In the genomic region with DNA sequence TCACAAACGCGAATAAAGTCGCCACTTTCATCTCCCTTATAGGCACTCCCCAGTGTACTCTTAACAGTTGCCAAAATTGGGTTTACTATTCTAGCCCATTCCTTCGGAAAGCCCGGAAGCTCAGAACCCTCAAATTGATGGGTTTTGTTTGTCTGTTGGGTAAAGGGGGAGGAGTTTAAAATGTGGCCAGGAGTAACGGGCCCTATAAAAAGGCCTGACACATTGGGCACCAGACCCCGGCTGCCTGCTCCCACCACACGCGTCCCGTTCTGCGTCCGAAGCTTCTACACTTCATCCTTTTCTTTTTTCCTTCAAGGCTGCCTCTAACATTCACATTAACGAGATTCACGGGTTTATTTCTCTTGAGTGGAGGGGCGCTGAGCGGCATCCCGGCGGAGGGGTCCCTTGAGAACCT, we compare ENCODE assay signal across 1 cellular context.
TF ChIP-seq lines count a peak whose summit lies in the region.

No MANE protein-coding gene starts in this region.

TF ChIP-seq in HEK293, 187 proteins besides CTCF, POLR2A, EP300 and RAD21 (continued from another document):
- TF ChIP-seq, protein P1, sequence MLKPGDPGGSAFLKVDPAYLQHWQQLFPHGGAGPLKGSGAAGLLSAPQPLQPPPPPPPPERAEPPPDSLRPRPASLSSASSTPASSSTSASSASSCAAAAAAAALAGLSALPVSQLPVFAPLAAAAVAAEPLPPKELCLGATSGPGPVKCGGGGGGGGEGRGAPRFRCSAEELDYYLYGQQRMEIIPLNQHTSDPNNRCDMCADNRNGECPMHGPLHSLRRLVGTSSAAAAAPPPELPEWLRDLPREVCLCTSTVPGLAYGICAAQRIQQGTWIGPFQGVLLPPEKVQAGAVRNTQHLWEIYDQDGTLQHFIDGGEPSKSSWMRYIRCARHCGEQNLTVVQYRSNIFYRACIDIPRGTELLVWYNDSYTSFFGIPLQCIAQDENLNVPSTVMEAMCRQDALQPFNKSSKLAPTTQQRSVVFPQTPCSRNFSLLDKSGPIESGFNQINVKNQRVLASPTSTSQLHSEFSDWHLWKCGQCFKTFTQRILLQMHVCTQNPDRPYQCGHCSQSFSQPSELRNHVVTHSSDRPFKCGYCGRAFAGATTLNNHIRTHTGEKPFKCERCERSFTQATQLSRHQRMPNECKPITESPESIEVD (tag by site-specific recombination; IDR thresholded peaks at IDR 0.05), result no peak
- no peak for TF ChIP-seq ZNF600 (tag by site-specific recombination; IDR thresholded peaks at IDR 0.05)
- TF ChIP-seq, protein P2, sequence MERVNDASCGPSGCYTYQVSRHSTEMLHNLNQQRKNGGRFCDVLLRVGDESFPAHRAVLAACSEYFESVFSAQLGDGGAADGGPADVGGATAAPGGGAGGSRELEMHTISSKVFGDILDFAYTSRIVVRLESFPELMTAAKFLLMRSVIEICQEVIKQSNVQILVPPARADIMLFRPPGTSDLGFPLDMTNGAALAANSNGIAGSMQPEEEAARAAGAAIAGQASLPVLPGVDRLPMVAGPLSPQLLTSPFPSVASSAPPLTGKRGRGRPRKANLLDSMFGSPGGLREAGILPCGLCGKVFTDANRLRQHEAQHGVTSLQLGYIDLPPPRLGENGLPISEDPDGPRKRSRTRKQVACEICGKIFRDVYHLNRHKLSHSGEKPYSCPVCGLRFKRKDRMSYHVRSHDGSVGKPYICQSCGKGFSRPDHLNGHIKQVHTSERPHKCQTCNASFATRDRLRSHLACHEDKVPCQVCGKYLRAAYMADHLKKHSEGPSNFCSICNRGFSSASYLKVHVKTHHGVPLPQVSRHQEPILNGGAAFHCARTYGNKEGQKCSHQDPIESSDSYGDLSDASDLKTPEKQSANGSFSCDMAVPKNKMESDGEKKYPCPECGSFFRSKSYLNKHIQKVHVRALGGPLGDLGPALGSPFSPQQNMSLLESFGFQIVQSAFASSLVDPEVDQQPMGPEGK (tag by site-specific recombination; IDR thresholded peaks at IDR 0.05), result no peak
- no peak for TF ChIP-seq ZNF335 (tag by site-specific recombination; conservative IDR thresholded peaks at IDR 0.05)
- TF ChIP-seq, protein P3, sequence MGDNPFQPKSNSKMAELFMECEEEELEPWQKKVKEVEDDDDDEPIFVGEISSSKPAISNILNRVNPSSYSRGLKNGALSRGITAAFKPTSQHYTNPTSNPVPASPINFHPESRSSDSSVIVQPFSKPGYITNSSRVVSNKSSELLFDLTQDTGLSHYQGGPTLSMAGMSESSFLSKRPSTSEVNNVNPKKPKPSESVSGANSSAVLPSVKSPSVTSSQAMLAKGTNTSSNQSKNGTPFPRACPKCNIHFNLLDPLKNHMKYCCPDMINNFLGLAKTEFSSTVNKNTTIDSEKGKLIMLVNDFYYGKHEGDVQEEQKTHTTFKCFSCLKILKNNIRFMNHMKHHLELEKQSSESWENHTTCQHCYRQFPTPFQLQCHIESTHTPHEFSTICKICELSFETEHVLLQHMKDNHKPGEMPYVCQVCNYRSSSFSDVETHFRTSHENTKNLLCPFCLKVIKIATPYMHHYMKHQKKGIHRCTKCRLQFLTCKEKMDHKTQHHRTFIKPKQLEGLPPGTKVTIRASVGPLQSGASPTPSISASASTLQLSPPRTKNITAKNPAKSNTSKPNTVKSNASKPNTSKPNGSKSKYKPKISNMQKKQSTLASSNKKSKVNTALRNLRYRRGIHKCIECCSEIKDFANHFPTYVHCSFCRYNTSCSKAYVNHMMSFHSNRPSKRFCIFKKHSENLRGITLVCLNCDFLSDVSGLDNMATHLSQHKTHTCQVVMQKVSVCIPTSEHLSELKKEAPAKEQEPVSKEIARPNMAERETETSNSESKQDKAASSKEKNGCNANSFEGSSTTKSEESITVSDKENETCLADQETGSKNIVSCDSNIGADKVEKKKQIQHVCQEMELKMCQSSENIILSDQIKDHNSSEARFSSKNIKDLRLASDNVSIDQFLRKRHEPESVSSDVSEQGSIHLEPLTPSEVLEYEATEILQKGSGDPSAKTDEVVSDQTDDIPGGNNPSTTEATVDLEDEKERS (tag by site-specific recombination; IDR thresholded peaks at IDR 0.05), result no peak
- TF ChIP-seq MYNN (tag by site-specific recombination; IDR thresholded peaks at IDR 0.05; ENCODE audit: borderline replicate concordance), result no peak
- TF ChIP-seq, protein P4, sequence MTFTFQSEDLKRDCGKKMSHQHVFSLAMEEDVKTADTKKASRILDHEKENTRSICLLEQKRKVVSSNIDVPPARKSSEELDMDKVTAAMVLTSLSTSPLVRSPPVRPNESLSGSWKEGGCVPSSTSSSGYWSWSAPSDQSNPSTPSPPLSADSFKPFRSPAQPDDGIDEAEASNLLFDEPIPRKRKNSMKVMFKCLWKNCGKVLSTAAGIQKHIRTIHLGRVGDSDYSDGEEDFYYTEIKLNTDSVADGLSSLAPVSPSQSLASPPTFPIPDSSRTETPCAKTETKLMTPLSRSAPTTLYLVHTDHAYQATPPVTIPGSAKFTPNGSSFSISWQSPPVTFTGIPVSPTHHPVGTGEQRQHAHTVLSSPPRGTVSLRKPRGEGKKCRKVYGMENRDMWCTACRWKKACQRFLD (tag by site-specific recombination; IDR thresholded peaks at IDR 0.05), result no peak
- no peak for TF ChIP-seq ZBTB8A (tag by site-specific recombination; IDR thresholded peaks at IDR 0.05)
- TF ChIP-seq ZNF48 (tag by site-specific recombination; IDR thresholded peaks at IDR 0.05), result no peak
- TF ChIP-seq GLIS2 (tag by site-specific recombination; IDR thresholded peaks at IDR 0.05), result no peak
- no peak for TF ChIP-seq ZNF792 (tag by site-specific recombination; IDR thresholded peaks at IDR 0.05)
- TF ChIP-seq, protein P5, sequence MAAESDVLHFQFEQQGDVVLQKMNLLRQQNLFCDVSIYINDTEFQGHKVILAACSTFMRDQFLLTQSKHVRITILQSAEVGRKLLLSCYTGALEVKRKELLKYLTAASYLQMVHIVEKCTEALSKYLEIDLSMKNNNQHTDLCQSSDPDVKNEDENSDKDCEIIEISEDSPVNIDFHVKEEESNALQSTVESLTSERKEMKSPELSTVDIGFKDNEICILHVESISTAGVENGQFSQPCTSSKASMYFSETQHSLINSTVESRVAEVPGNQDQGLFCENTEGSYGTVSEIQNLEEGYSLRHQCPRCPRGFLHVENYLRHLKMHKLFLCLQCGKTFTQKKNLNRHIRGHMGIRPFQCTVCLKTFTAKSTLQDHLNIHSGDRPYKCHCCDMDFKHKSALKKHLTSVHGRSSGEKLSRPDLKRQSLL (tag by site-specific recombination; IDR thresholded peaks at IDR 0.05), result no peak
